ENCODE assay signal across 4 cellular contexts in genomic region chr1:64137569-64137936, GRCh38.
"Had no signal": no experiment of that assay in that cellular context is flagged by ENCODE, and none has a peak within 500 bp of the region (broad histone marks: within the 10 kb centered on the region; RNA-seq: fewer than 3 reads in every experiment).

No MANE protein-coding gene starts in this region.

- H3K36me3 ChIP-seq: thyroid gland, uterus had no signal

- H3K27ac ChIP-seq: gastroesophageal sphincter, thyroid gland had no signal

- H3K4me1 ChIP-seq: thyroid gland had no signal

- H3K9me3 ChIP-seq: gastroesophageal sphincter, thyroid gland, uterus had no signal

- H3K4me3 ChIP-seq: gastroesophageal sphincter, lung, thyroid gland, uterus had no signal

- H3K27me3 ChIP-seq: gastroesophageal sphincter, thyroid gland, uterus had no signal
